18 cellular contexts compared by ENCODE assay signal in genomic region chr4:89293299-89293698, GRCh38. TPM values are rescaled to one million over a fixed set of nuclear protein-coding genes. Genes with fewer than 3 reads are reported as not detected.
A peak's percentile ranks its signal among the peaks of the same experiment; 100 is the strongest.
DNase-seq lines count a peak whose midpoint lies in the region; ATAC-seq and TF ChIP-seq lines count a peak whose summit lies in the region.
"Had no signal": no experiment of that assay in that cellular context is flagged by ENCODE, and none has a peak within 500 bp of the region (broad histone marks: within the 10 kb centered on the region; RNA-seq: fewer than 3 reads in every experiment).

No MANE protein-coding gene starts in this region.

- WGBS in spleen, 5 donors, result 54 to 66% (median 61%) methylated on average over 4 of the region's 4 CpGs

- TF ChIP-seq POLR2A in Peyer's patch (IDR thresholded peaks at IDR 0.05), result no peak
- TF ChIP-seq POLR2A in spleen (IDR thresholded peaks at IDR 0.05), result no peak

- TF ChIP-seq CTCF in Peyer's patch (IDR thresholded peaks at IDR 0.05) (no peak), colonic mucosa (IDR thresholded peaks at IDR 0.05) (no peak), spleen (IDR thresholded peaks at IDR 0.05 in 8 of 11, conservative IDR thresholded peaks at IDR 0.05 in 3 of 11) (no peak)

- H3K4me1 ChIP-seq in Peyer's patch (peaks cover 4 to 43% (median 20%) of the 10 kb centered on the region in 4 donors), colonic mucosa (peaks cover 18% of the 10 kb centered on the region), spleen (peaks cover 46 to 100% (median 72%) of the 10 kb centered on the region in 6 donors)

- no peaks in the 10 kb centered on the region for H3K27me3 ChIP-seq in Peyer's patch
- H3K27me3 ChIP-seq in colonic mucosa, result no peaks in the 10 kb centered on the region
- H3K27me3 ChIP-seq in spleen (replicated peaks in 1 of 7), result no peaks in the 10 kb centered on the region
- H3K27me3 ChIP-seq: gastroesophageal sphincter, upper lobe of left lung had no signal

- peaks cover 92% of the 10 kb centered on the region for H3K4me1 Mint-ChIP-seq in activated T-cell treated with anti-CD3 and anti-CD28 coated beads, Interleukin-2, amount 50 U/mL, for 72 hours (ENCODE audit: low read depth)

- peaks cover 0 to 2% of the 10 kb centered on the region in 2 donors for H3K36me3 Mint-ChIP-seq in activated T-cell treated with anti-CD3 and anti-CD28 coated beads, Interleukin-2, amount 50 U/mL, for 72 hours (ENCODE audit: insufficient read depth in 2 of 2)

- ATAC-seq in activated T-cell treated with anti-CD3 and anti-CD28 coated beads, Interleukin-2, amount 50 U/mL, for 72 hours (replicated peaks in 1 of 2), result no peak
- ATAC-seq in HG02870 (IDR thresholded peaks at IDR 0.05; ENCODE audit: unreplicated experiment), result no peak
- ATAC-seq: gastroesophageal sphincter had no signal

- no peaks in the 10 kb centered on the region for H3K9me3 Mint-ChIP-seq in activated T-cell treated with anti-CD3 and anti-CD28 coated beads, Interleukin-2, amount 50 U/mL, for 72 hours

- no peak for DNase-seq in activated T-cell treated with anti-CD3 and anti-CD28 coated beads, Interleukin-2, amount 50 U/mL, for 72 hours
- DNase-seq in activated T-cell treated with anti-CD3 and anti-CD28 coated beads, Interleukin-2, amount 50 U/mL, for 48 hours, result no peak
- DNase-seq in Peyer's patch, result no peak
- no peak for DNase-seq in colonic mucosa
- no peak for DNase-seq in spleen
- no peak for DNase-seq in cerebellar cortex (ENCODE audit: low spot score)
- no peak for DNase-seq in NCI-H1105 treated with DMSO at 0.1 percent for 48 hours (lab: John Stamatoyannopoulos, UW)
- DNase-seq: Calu3; NCI-H2029; NCI-H524 treated with DMSO at 0.1 percent for 48 hours; nucleus accumbens; PC-9; stimulated activated CD4-positive, alpha-beta T cell treated with anti-CD3 and anti-CD28 coated beads, Interleukin-4, amount 100 ng/mL, for 4 hours; upper lobe of left lung had no signal

- intact Hi-C loops in colonic mucosa (cut with DNase I), result no loop called here
- intact Hi-C loops in spleen (cut with DNase I; ENCODE audit: low total_unique reads), result no loop called here

- no peaks in the 10 kb centered on the region for H3K9me3 ChIP-seq in Peyer's patch
- no peaks in the 10 kb centered on the region for H3K9me3 ChIP-seq in colonic mucosa
- no peaks in the 10 kb centered on the region for H3K9me3 ChIP-seq in spleen
- H3K9me3 ChIP-seq: gastroesophageal sphincter, upper lobe of left lung had no signal

- no peaks in the 10 kb centered on the region for H3K36me3 ChIP-seq in Peyer's patch
- H3K36me3 ChIP-seq in colonic mucosa, result no peaks in the 10 kb centered on the region
- H3K36me3 ChIP-seq in spleen, result no peaks in the 10 kb centered on the region
- H3K36me3 ChIP-seq: gastroesophageal sphincter, upper lobe of left lung had no signal

- H3K9ac ChIP-seq in colonic mucosa (ENCODE audit: low read depth in 2 of 2, low read length in 2 of 2), result no peak overlapping the region

- no peaks in the 10 kb centered on the region for H3K27me3 Mint-ChIP-seq in activated T-cell treated with anti-CD3 and anti-CD28 coated beads, Interleukin-2, amount 50 U/mL, for 72 hours (ENCODE audit: low read depth)

- peak overlapping the region; percentile 74 to 98 for H3K4me3 Mint-ChIP-seq in activated T-cell treated with anti-CD3 and anti-CD28 coated beads, Interleukin-2, amount 50 U/mL, for 72 hours

- no peak overlapping the region for H3K4me3 ChIP-seq in Peyer's patch
- no peak overlapping the region for H3K4me3 ChIP-seq in colonic mucosa
- peak overlapping the region in 1 of 8 donors; percentile 4 for H3K4me3 ChIP-seq in spleen
- H3K4me3 ChIP-seq: gastroesophageal sphincter, PC-9, SK-N-MC, upper lobe of left lung had no signal

- peak overlapping the region; percentile 100 for H3K27ac Mint-ChIP-seq in activated T-cell treated with anti-CD3 and anti-CD28 coated beads, Interleukin-2, amount 50 U/mL, for 72 hours

- H3K27ac ChIP-seq in Peyer's patch (peak overlapping the region; percentile 44 to 60 (median 54)), colonic mucosa (peak overlapping the region; percentile 3), spleen (peak overlapping the region; percentile 44 to 90 (median 78))
- H3K27ac ChIP-seq: epithelial cell of prostate, gastroesophageal sphincter, PC-9, SK-N-MC had no signal

RNA-seq across cellular contexts. Expression of gene GPRIN3, which starts 14.3 kb away (rescaled TPM):
- 10 to 100 TPM; 19.9 to 32.3 TPM for total RNA-seq in activated T-cell treated with anti-CD3 and anti-CD28 coated beads, Interleukin-2, amount 50 U/mL, for 72 hours
- total RNA-seq in Peyer's patch (10 to 100 TPM; 13.1 to 26.8 (median 17.8) TPM), colonic mucosa (10 to 100 TPM; 22.5 to 26.8 TPM), spleen (10 to 100 TPM; 22.9 to 40.2 (median 29.5) TPM)
- 1 to 10 TPM; 1.6 to 2.2 (median 2.0) TPM for polyA plus RNA-seq in spleen

Comparison
In these comparisons a context has a peak if more than half of its experiments do, and no peak if none do; other contexts are left out.
1. H3K27ac ChIP-seq: peak in every context shown above with its lines; median percentile 78 in spleen; 54 in Peyer's patch; 3 in colonic mucosa.